8 cellular contexts compared by ENCODE assay signal in genomic region chr7:129163875-129164544, GRCh38. TPM values are rescaled to one million over a fixed set of nuclear protein-coding genes. Genes with fewer than 3 reads are reported as not detected.
A peak's percentile ranks its signal among the peaks of the same experiment; 100 is the strongest.
DNase-seq lines count a peak whose midpoint lies in the region; ATAC-seq and TF ChIP-seq lines count a peak whose summit lies in the region.

No MANE protein-coding gene starts in this region.

- no peak overlapping the region for H3K27ac Mint-ChIP-seq in Calu3 (ENCODE audit: unreplicated experiment)

- H3K4me2 ChIP-seq in parathyroid adenoma (ENCODE audit: low read length) = no peak overlapping the region

- H3K36me3 ChIP-seq in parathyroid adenoma (ENCODE audit: control insufficient read depth, insufficient read depth, low read length) = no peaks in the 10 kb centered on the region

- ATAC-seq in GM21515 (IDR thresholded peaks at IDR 0.05; ENCODE audit: unreplicated experiment) = no peak

- BruUV-seq in Calu3 (replicated peaks; lab: Mats Ljungman, UMichigan) = no TSS peak

- no peak overlapping the region for H3K4me3 ChIP-seq in parathyroid adenoma (ENCODE audit: low read depth, low read length)

- H3K4me1 ChIP-seq in parathyroid adenoma = peaks cover 2% of the 10 kb centered on the region

- H3K4me3 Mint-ChIP-seq in Calu3 (ENCODE audit: low read depth, unreplicated experiment) = no peak overlapping the region

- H3K4me1 Mint-ChIP-seq in Calu3 (ENCODE audit: low read depth, unreplicated experiment) = no peaks in the 10 kb centered on the region

- CTCF ChIA-PET in Calu3 (lab: Charles Lee) = interaction anchor here (0.5 to 1.4 kb wide), 20 partner anchors 10 to 369 kb away, joined by 3 to 18 read pairs (median 4); partner anchors contain the start of genes AHCYL2, STRIP2 and TSPAN33

- no peaks in the 10 kb centered on the region for H3K79me2 ChIP-seq in parathyroid adenoma

- H3K27me3 Mint-ChIP-seq in Calu3 (ENCODE audit: unreplicated experiment) = no peaks in the 10 kb centered on the region

- no peak overlapping the region for H3K9ac ChIP-seq in parathyroid adenoma

- H3K36me3 Mint-ChIP-seq in Calu3 (ENCODE audit: insufficient read depth, unreplicated experiment) = peaks cover 8% of the 10 kb centered on the region

- intact Hi-C loops in Calu3 (cut with micrococcal nuclease; ENCODE audit: unreplicated experiment) = loop anchor here (1.0 kb wide), 1 partner anchor 46 kb away; no protein-coding TSS in a partner anchor

- no peaks in the 10 kb centered on the region for H3K9me3 ChIP-seq in parathyroid adenoma (ENCODE audit: control insufficient read depth, low read length)

- TF ChIP-seq CTCF in Calu3 (IDR thresholded peaks at IDR 0.05; ENCODE audit: unreplicated experiment) (peak; percentile 56), parathyroid adenoma (IDR thresholded peaks at IDR 0.05) (peak; percentile 87)

- DNase-seq in Calu3 (no peak), HT-29 (ENCODE audit: low spot score) (peak; percentile 67), RPMI8226 (peak; percentile 66), erythroblast (lab: John Stamatoyannopoulos, UW) (peak; percentile 49 to 71)
- no peak for DNase-seq in effector CD4-positive, alpha-beta T cell
- no peak for DNase-seq in stimulated activated naive CD4-positive, alpha-beta T cell treated with Interleukin-2 at 50 U/mL for 16 hours (lab: John Stamatoyannopoulos, UW)

- no peak overlapping the region for H3K27ac ChIP-seq in parathyroid adenoma

- no peaks in the 10 kb centered on the region for H3K27me3 ChIP-seq in parathyroid adenoma (ENCODE audit: control insufficient read depth, insufficient read depth, low read length)

- no peak overlapping the region for H2AFZ ChIP-seq in parathyroid adenoma

- no peaks in the 10 kb centered on the region for H3K9me3 Mint-ChIP-seq in Calu3 (ENCODE audit: low read depth, unreplicated experiment)

- no peak for TF ChIP-seq POLR2A in erythroblast (IDR thresholded peaks at IDR 0.05; ENCODE audit: low read length)

RNA-seq across cellular contexts. Expression of gene TSPAN33, which starts 19.5 kb away (rescaled TPM):
- total RNA-seq in Calu3 (2022) = 12.4 and 13.4 TPM in 2 replicates
- 0.89 and 1.6 TPM in 2 replicates for total RNA-seq in HT-29 (2014; rRNA removed; shearing (Covaris generic))

RNA-seq across cellular contexts. Expression of gene SMO, which starts 24.4 kb away (rescaled TPM):
- 2.1 and 3.6 TPM in 2 replicates for total RNA-seq in Calu3 (2022)
- not detected in 2 replicates for total RNA-seq in HT-29 (2014; rRNA removed; shearing (Covaris generic))

Comparison
In these comparisons a context has a peak if more than half of its experiments do, and no peak if none do; other contexts are left out.
1. DNase-seq: peak in HT-29 (single experiment), RPMI8226 (single experiment) and erythroblast (2 of 2); none in Calu3 (single experiment), effector CD4-positive, alpha-beta T cell (single experiment) and stimulated activated naive CD4-positive, alpha-beta T cell treated with Interleukin-2 at 50 U/mL for 16 hours (single experiment).